ENCODE assay signal across 22 cellular contexts in genomic region chr2:10559101-10559500, GRCh38.
DNase-seq lines count a peak whose midpoint lies in the region; ATAC-seq, FAIRE-seq and TF ChIP-seq lines count a peak whose summit lies in the region.
"Had no signal": no experiment of that assay in that cellular context is flagged by ENCODE, and none has a peak within 500 bp of the region (broad histone marks: within the 10 kb centered on the region; RNA-seq: fewer than 3 reads in every experiment).

No MANE protein-coding gene starts in this region.

- peaks cover 0 to 2% of the 10 kb centered on the region in 2 donors for H3K4me1 ChIP-seq in kidney (ENCODE audit: control insufficient read depth in 1 of 2, insufficient read depth in 1 of 2, low read depth in 1 of 2, low read length in 2 of 2)
- H3K4me1 ChIP-seq: Caco-2, HAP-1 had no signal

- H3K4me3 ChIP-seq in kidney (ENCODE audit: low read length in 2 of 2), result no peak overlapping the region
- H3K4me3 ChIP-seq: BLaER1, HAP-1 had no signal

- no peak for DNase-seq in activated naive CD8-positive, alpha-beta T cell treated with anti-CD3 and anti-CD28 coated beads, Interleukin-2, amount 50 U/mL, for 24 hours
- no peak for DNase-seq in activated naive CD8-positive, alpha-beta T cell treated with anti-CD3 and anti-CD28 coated beads for 36 hours
- DNase-seq in kidney (peak; percentile 51), sciatic nerve (ENCODE audit: low spot score) (peak; percentile 43), RKO (ENCODE audit: low spot score) (no peak)
- DNase-seq: Caco-2; CD4-positive, CD25-positive, alpha-beta regulatory T cell; CD8-positive, alpha-beta T cell; DMS153; DND-41; GOT3; HFFc6 had no signal

- no peak overlapping the region for H3K4me3 Mint-ChIP-seq in activated naive CD8-positive, alpha-beta T cell treated with anti-CD3 and anti-CD28 coated beads, Interleukin-2, amount 50 U/mL, for 24 hours
- H3K4me3 Mint-ChIP-seq in activated naive CD8-positive, alpha-beta T cell treated with anti-CD3 and anti-CD28 coated beads for 36 hours, result no peak overlapping the region
- H3K4me3 Mint-ChIP-seq: B cell; CD4-positive, CD25-positive, alpha-beta regulatory T cell; CD8-positive, alpha-beta T cell; HFFc6 had no signal

- H3K9me3 ChIP-seq in kidney (ENCODE audit: control insufficient read depth in 1 of 2, low read length in 2 of 2), result no peaks in the 10 kb centered on the region
- H3K9me3 ChIP-seq: BLaER1, Caco-2, HAP-1 had no signal

- peak; percentile 38 for ATAC-seq in activated naive CD8-positive, alpha-beta T cell treated with anti-CD3 and anti-CD28 coated beads, Interleukin-2, amount 50 U/mL, for 24 hours
- no peak for ATAC-seq in sciatic nerve
- ATAC-seq in HG03521 (IDR thresholded peaks at IDR 0.05; ENCODE audit: unreplicated experiment), result no peak
- ATAC-seq: CD8-positive, alpha-beta T cell had no signal

- FAIRE-seq in kidney (lab: Jason Lieb, UNC), result no peak
- FAIRE-seq: A204.1, G401.6, GM12892, H54 had no signal

- no peaks in the 10 kb centered on the region for H3K4me1 Mint-ChIP-seq in activated naive CD8-positive, alpha-beta T cell treated with anti-CD3 and anti-CD28 coated beads, Interleukin-2, amount 50 U/mL, for 24 hours
- H3K4me1 Mint-ChIP-seq in activated naive CD8-positive, alpha-beta T cell treated with anti-CD3 and anti-CD28 coated beads for 36 hours, result peaks cover 2% of the 10 kb centered on the region
- H3K4me1 Mint-ChIP-seq: B cell had no signal

- intact Hi-C loops in kidney (cut with DNase I) (no loop called here), sciatic nerve (cut with DNase I) (no loop called here)

- TF ChIP-seq CTCF in kidney (IDR thresholded peaks at IDR 0.05; ENCODE audit: borderline replicate concordance, extremely low read depth, insufficient read depth), result no peak

- no peak overlapping the region for H3K27ac Mint-ChIP-seq in activated naive CD8-positive, alpha-beta T cell treated with anti-CD3 and anti-CD28 coated beads, Interleukin-2, amount 50 U/mL, for 24 hours
- no peak overlapping the region for H3K27ac Mint-ChIP-seq in activated naive CD8-positive, alpha-beta T cell treated with anti-CD3 and anti-CD28 coated beads for 36 hours
- H3K27ac Mint-ChIP-seq: B cell; CD8-positive, alpha-beta T cell; HFFc6 had no signal

- H3K9me3 Mint-ChIP-seq in activated naive CD8-positive, alpha-beta T cell treated with anti-CD3 and anti-CD28 coated beads, Interleukin-2, amount 50 U/mL, for 24 hours, result no peaks in the 10 kb centered on the region
- no peaks in the 10 kb centered on the region for H3K9me3 Mint-ChIP-seq in activated naive CD8-positive, alpha-beta T cell treated with anti-CD3 and anti-CD28 coated beads for 36 hours
- H3K9me3 Mint-ChIP-seq: CD4-positive, CD25-positive, alpha-beta regulatory T cell; CD8-positive, alpha-beta T cell; HFFc6 had no signal

- H3K27ac ChIP-seq in kidney (ENCODE audit: low read depth in 2 of 2, low read length in 2 of 2), result no peak overlapping the region
- H3K27ac ChIP-seq: 22Rv1, BLaER1, C4-2B had no signal

- no peaks in the 10 kb centered on the region for H3K36me3 ChIP-seq in kidney (ENCODE audit: control insufficient read depth in 1 of 2, insufficient read depth in 2 of 2, low read length in 2 of 2)
- H3K36me3 ChIP-seq: HAP-1 had no signal

- H3K9ac ChIP-seq in kidney (ENCODE audit: low read length in 2 of 2), result no peak overlapping the region
- H3K9ac ChIP-seq: BLaER1 had no signal

- H3K36me3 Mint-ChIP-seq in activated naive CD8-positive, alpha-beta T cell treated with anti-CD3 and anti-CD28 coated beads, Interleukin-2, amount 50 U/mL, for 24 hours (ENCODE audit: low read depth), result peaks cover 10% of the 10 kb centered on the region
- peaks cover 4% of the 10 kb centered on the region for H3K36me3 Mint-ChIP-seq in activated naive CD8-positive, alpha-beta T cell treated with anti-CD3 and anti-CD28 coated beads for 36 hours

- H3K27me3 Mint-ChIP-seq in activated naive CD8-positive, alpha-beta T cell treated with anti-CD3 and anti-CD28 coated beads, Interleukin-2, amount 50 U/mL, for 24 hours, result peaks cover 1% of the 10 kb centered on the region
- H3K27me3 Mint-ChIP-seq in activated naive CD8-positive, alpha-beta T cell treated with anti-CD3 and anti-CD28 coated beads for 36 hours, result no peaks in the 10 kb centered on the region
- H3K27me3 Mint-ChIP-seq: B cell; CD4-positive, CD25-positive, alpha-beta regulatory T cell had no signal

Comparison
In these comparisons a context has a peak if more than half of its experiments do, and no peak if none do; other contexts are left out.
1. DNase-seq: peak in kidney (single experiment) and sciatic nerve (single experiment); none in activated naive CD8-positive, alpha-beta T cell treated with anti-CD3 and anti-CD28 coated beads, Interleukin-2, amount 50 U/mL, for 24 hours (single experiment), activated naive CD8-positive, alpha-beta T cell treated with anti-CD3 and anti-CD28 coated beads for 36 hours (single experiment) and RKO (single experiment).